Comparison of ENCODE assay signal across 1 cellular context in the genomic region with DNA sequence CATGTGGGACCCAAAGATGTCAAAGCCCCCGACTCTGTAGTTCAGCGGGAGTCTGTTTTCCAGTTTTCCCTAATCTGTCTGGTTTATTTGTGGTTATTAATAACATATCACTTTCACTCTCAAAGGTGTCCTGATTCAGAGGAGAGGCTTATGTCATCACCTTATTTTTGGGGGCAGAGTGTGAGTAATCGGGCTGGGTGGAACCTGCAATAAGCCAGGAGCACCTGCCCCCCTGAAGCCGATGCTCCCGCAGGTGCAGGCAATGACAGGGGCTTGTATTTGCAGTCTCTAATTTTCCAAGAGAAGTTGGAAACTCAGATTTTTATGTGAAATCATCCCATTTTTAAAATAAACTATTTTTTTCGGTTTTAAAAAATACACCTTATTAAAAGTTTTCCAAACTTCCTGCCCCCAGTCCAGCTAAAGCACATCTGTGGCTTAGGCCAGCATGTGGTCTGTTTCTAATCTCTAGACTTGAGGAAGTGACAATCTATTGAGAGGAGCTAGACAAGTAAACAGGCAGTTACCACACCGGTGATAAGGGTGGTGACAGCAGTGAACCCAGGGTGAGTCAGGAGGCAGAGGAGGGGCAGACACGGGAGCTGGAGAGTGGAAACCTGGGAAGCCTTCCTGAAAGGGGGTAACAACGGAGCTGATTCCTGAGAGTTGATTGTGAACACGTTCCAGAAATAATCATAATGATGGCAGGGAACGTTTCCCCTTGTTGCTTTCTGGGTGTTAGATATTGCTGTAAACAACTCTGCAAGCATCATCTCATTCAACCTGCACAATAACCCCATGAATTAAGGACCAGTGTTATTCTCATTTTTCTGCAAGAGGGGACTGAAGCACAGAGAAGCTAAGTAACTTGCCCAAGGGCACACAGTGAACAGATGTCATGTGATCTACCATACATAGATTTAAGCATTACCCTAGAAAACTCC.
TF ChIP-seq lines count a peak whose summit lies in the region.

No MANE protein-coding gene starts in this region.

TF ChIP-seq in HepG2, 621 proteins besides CTCF, POLR2A, EP300 and RAD21 (continued from another document and continues in another):
- TF ChIP-seq NRL (CRISPR knock-in tag; IDR thresholded peaks at IDR 0.05; ENCODE audit: borderline replicate concordance) (no peak), RBM22 (optimal IDR thresholded peaks at IDR 0.05; ENCODE audit: low read length) (no peak), SOX13 (IDR thresholded peaks at IDR 0.05) (no peak), SOX13 (CRISPR knock-in tag; conservative IDR thresholded peaks at IDR 0.05 in 1 of 2, IDR thresholded peaks at IDR 0.05 in 1 of 2) (peak in 1 of 2 experiments; percentile 71; a peak in 2 of 4 replicates), MIER3 (CRISPR knock-in tag; IDR thresholded peaks at IDR 0.05; ENCODE audit: borderline replicate concordance) (peak; percentile 66; the same call in 1 of the 2 replicates), FOXK1 (CRISPR knock-in tag; IDR thresholded peaks at IDR 0.05; ENCODE audit: borderline replicate concordance, low read depth) (peak; percentile 83), CEBPB (IDR thresholded peaks at IDR 0.05; ENCODE audit: borderline replicate concordance, low read depth, low read length) (peak; percentile 59; the same call in 1 of the 2 replicates), ZNF335 (CRISPR knock-in tag; IDR thresholded peaks at IDR 0.05) (no peak), TARDBP (CRISPR knock-in tag; IDR thresholded peaks at IDR 0.05) (peak; percentile 41; the same call in 1 of the 2 replicates), FOXC1 (CRISPR knock-in tag; IDR thresholded peaks at IDR 0.05; ENCODE audit: borderline replicate concordance) (no peak), SIX1 (CRISPR knock-in tag; IDR thresholded peaks at IDR 0.05; ENCODE audit: borderline replicate concordance) (peak; percentile 61; the same call in 1 of the 2 replicates), KDM5A (IDR thresholded peaks at IDR 0.05; ENCODE audit: borderline replicate concordance, low read length) (no peak), IKZF4 (CRISPR knock-in tag; IDR thresholded peaks at IDR 0.05; ENCODE audit: borderline replicate concordance, low read depth, not compliant biosample characterization) (no peak), ELF1 (CRISPR knock-in tag; IDR thresholded peaks at IDR 0.05) (peak; percentile 65), SRY (CRISPR knock-in tag; IDR thresholded peaks at IDR 0.05) (no peak), ZSCAN12 (CRISPR knock-in tag; IDR thresholded peaks at IDR 0.05) (no peak), ZNF350 (CRISPR knock-in tag; IDR thresholded peaks at IDR 0.05; ENCODE audit: borderline replicate concordance, low read depth) (0 out of 2 replicates have a peak, but pooled peaks have one; percentile 39), SIN3A (IDR thresholded peaks at IDR 0.05; ENCODE audit: borderline replicate concordance, low read depth, low read length) (no peak), HOXA3 (CRISPR knock-in tag; IDR thresholded peaks at IDR 0.05) (peak; percentile 22; the same call in 1 of the 2 replicates), ZNF431 (CRISPR knock-in tag; IDR thresholded peaks at IDR 0.05; ENCODE audit: borderline replicate concordance, low read depth) (peak; percentile 54; the same call in 1 of the 2 replicates), HMG20A (CRISPR knock-in tag; IDR thresholded peaks at IDR 0.05; ENCODE audit: borderline replicate concordance) (peak; percentile 86; the same call in 1 of the 2 replicates), PITX1 (CRISPR knock-in tag; IDR thresholded peaks at IDR 0.05) (peak; percentile 58; the same call in 1 of the 2 replicates)
- TF ChIP-seq, protein P1, sequence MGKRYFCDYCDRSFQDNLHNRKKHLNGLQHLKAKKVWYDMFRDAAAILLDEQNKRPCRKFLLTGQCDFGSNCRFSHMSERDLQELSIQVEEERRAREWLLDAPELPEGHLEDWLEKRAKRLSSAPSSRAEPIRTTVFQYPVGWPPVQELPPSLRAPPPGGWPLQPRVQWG (CRISPR knock-in tag; IDR thresholded peaks at IDR 0.05; ENCODE audit: borderline replicate concordance, low read depth), result no peak
- TF ChIP-seq, protein P2, sequence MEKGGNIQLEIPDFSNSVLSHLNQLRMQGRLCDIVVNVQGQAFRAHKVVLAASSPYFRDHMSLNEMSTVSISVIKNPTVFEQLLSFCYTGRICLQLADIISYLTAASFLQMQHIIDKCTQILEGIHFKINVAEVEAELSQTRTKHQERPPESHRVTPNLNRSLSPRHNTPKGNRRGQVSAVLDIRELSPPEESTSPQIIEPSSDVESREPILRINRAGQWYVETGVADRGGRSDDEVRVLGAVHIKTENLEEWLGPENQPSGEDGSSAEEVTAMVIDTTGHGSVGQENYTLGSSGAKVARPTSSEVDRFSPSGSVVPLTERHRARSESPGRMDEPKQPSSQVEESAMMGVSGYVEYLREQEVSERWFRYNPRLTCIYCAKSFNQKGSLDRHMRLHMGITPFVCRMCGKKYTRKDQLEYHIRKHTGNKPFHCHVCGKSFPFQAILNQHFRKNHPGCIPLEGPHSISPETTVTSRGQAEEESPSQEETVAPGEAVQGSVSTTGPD (CRISPR knock-in tag; IDR thresholded peaks at IDR 0.05), result no peak
- TF ChIP-seq, protein P3, sequence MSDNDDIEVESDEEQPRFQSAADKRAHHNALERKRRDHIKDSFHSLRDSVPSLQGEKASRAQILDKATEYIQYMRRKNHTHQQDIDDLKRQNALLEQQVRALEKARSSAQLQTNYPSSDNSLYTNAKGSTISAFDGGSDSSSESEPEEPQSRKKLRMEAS (IDR thresholded peaks at IDR 0.05), result peak; percentile 63; the same call in 1 of the 2 replicates
- TF ChIP-seq, protein P4, sequence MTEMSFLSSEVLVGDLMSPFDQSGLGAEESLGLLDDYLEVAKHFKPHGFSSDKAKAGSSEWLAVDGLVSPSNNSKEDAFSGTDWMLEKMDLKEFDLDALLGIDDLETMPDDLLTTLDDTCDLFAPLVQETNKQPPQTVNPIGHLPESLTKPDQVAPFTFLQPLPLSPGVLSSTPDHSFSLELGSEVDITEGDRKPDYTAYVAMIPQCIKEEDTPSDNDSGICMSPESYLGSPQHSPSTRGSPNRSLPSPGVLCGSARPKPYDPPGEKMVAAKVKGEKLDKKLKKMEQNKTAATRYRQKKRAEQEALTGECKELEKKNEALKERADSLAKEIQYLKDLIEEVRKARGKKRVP (CRISPR knock-in tag; IDR thresholded peaks at IDR 0.05), result peak in 1 of 2 experiments; percentile 33; a peak in 1 of 4 replicates
- TF ChIP-seq, protein P5, sequence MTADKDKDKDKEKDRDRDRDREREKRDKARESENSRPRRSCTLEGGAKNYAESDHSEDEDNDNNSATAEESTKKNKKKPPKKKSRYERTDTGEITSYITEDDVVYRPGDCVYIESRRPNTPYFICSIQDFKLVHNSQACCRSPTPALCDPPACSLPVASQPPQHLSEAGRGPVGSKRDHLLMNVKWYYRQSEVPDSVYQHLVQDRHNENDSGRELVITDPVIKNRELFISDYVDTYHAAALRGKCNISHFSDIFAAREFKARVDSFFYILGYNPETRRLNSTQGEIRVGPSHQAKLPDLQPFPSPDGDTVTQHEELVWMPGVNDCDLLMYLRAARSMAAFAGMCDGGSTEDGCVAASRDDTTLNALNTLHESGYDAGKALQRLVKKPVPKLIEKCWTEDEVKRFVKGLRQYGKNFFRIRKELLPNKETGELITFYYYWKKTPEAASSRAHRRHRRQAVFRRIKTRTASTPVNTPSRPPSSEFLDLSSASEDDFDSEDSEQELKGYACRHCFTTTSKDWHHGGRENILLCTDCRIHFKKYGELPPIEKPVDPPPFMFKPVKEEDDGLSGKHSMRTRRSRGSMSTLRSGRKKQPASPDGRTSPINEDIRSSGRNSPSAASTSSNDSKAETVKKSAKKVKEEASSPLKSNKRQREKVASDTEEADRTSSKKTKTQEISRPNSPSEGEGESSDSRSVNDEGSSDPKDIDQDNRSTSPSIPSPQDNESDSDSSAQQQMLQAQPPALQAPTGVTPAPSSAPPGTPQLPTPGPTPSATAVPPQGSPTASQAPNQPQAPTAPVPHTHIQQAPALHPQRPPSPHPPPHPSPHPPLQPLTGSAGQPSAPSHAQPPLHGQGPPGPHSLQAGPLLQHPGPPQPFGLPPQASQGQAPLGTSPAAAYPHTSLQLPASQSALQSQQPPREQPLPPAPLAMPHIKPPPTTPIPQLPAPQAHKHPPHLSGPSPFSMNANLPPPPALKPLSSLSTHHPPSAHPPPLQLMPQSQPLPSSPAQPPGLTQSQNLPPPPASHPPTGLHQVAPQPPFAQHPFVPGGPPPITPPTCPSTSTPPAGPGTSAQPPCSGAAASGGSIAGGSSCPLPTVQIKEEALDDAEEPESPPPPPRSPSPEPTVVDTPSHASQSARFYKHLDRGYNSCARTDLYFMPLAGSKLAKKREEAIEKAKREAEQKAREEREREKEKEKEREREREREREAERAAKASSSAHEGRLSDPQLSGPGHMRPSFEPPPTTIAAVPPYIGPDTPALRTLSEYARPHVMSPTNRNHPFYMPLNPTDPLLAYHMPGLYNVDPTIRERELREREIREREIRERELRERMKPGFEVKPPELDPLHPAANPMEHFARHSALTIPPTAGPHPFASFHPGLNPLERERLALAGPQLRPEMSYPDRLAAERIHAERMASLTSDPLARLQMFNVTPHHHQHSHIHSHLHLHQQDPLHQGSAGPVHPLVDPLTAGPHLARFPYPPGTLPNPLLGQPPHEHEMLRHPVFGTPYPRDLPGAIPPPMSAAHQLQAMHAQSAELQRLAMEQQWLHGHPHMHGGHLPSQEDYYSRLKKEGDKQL (CRISPR knock-in tag; IDR thresholded peaks at IDR 0.05; ENCODE audit: low read depth), result peak; percentile 61; the same call in 1 of the 2 replicates
- TF ChIP-seq, protein P6, sequence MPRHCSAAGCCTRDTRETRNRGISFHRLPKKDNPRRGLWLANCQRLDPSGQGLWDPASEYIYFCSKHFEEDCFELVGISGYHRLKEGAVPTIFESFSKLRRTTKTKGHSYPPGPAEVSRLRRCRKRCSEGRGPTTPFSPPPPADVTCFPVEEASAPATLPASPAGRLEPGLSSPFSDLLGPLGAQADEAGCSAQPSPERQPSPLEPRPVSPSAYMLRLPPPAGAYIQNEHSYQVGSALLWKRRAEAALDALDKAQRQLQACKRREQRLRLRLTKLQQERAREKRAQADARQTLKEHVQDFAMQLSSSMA (CRISPR knock-in tag; IDR thresholded peaks at IDR 0.05), result no peak
- TF ChIP-seq, protein P7, sequence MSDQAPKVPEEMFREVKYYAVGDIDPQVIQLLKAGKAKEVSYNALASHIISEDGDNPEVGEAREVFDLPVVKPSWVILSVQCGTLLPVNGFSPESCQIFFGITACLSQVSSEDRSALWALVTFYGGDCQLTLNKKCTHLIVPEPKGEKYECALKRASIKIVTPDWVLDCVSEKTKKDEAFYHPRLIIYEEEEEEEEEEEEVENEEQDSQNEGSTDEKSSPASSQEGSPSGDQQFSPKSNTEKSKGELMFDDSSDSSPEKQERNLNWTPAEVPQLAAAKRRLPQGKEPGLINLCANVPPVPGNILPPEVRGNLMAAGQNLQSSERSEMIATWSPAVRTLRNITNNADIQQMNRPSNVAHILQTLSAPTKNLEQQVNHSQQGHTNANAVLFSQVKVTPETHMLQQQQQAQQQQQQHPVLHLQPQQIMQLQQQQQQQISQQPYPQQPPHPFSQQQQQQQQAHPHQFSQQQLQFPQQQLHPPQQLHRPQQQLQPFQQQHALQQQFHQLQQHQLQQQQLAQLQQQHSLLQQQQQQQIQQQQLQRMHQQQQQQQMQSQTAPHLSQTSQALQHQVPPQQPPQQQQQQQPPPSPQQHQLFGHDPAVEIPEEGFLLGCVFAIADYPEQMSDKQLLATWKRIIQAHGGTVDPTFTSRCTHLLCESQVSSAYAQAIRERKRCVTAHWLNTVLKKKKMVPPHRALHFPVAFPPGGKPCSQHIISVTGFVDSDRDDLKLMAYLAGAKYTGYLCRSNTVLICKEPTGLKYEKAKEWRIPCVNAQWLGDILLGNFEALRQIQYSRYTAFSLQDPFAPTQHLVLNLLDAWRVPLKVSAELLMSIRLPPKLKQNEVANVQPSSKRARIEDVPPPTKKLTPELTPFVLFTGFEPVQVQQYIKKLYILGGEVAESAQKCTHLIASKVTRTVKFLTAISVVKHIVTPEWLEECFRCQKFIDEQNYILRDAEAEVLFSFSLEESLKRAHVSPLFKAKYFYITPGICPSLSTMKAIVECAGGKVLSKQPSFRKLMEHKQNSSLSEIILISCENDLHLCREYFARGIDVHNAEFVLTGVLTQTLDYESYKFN (CRISPR knock-in tag; conservative IDR thresholded peaks at IDR 0.05), result peak; percentile 73
- TF ChIP-seq, protein P8, sequence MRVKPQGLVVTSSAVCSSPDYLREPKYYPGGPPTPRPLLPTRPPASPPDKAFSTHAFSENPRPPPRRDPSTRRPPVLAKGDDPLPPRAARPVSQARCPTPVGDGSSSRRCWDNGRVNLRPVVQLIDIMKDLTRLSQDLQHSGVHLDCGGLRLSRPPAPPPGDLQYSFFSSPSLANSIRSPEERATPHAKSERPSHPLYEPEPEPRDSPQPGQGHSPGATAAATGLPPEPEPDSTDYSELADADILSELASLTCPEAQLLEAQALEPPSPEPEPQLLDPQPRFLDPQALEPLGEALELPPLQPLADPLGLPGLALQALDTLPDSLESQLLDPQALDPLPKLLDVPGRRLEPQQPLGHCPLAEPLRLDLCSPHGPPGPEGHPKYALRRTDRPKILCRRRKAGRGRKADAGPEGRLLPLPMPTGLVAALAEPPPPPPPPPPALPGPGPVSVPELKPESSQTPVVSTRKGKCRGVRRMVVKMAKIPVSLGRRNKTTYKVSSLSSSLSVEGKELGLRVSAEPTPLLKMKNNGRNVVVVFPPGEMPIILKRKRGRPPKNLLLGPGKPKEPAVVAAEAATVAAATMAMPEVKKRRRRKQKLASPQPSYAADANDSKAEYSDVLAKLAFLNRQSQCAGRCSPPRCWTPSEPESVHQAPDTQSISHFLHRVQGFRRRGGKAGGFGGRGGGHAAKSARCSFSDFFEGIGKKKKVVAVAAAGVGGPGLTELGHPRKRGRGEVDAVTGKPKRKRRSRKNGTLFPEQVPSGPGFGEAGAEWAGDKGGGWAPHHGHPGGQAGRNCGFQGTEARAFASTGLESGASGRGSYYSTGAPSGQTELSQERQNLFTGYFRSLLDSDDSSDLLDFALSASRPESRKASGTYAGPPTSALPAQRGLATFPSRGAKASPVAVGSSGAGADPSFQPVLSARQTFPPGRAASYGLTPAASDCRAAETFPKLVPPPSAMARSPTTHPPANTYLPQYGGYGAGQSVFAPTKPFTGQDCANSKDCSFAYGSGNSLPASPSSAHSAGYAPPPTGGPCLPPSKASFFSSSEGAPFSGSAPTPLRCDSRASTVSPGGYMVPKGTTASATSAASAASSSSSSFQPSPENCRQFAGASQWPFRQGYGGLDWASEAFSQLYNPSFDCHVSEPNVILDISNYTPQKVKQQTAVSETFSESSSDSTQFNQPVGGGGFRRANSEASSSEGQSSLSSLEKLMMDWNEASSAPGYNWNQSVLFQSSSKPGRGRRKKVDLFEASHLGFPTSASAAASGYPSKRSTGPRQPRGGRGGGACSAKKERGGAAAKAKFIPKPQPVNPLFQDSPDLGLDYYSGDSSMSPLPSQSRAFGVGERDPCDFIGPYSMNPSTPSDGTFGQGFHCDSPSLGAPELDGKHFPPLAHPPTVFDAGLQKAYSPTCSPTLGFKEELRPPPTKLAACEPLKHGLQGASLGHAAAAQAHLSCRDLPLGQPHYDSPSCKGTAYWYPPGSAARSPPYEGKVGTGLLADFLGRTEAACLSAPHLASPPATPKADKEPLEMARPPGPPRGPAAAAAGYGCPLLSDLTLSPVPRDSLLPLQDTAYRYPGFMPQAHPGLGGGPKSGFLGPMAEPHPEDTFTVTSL (CRISPR knock-in tag; IDR thresholded peaks at IDR 0.05; ENCODE audit: borderline replicate concordance), result peak; percentile 88
